Comparison of ENCODE assay signal across 34 cellular contexts in genomic region chr7:103597606-103598005, GRCh38.
"Had no signal": no experiment of that assay in that cellular context is flagged by ENCODE, and none has a peak within 500 bp of the region (broad histone marks: within the 10 kb centered on the region; RNA-seq: fewer than 3 reads in every experiment).

No MANE protein-coding gene starts in this region.

- DNase-seq: activated B cell treated with CpG ODN at 0.5 μM for 24 hours; activated CD4-positive, alpha-beta T cell treated with anti-CD3 and anti-CD28 coated beads for 48 hours; activated CD4-positive, alpha-beta T cell treated with anti-CD3 and anti-CD28 coated beads, Interleukin-2, amount 50 U/mL, for 1 hour; activated CD4-positive, alpha-beta T cell treated with anti-CD3 and anti-CD28 coated beads, Interleukin-2, amount 50 U/mL, for 48 hours; activated CD8-positive, alpha-beta memory T cell treated with anti-CD3 and anti-CD28 coated beads for 24 hours; activated CD8-positive, alpha-beta T cell treated with anti-CD3 and anti-CD28 coated beads for 36 hours; activated effector memory CD4-positive, alpha-beta T cell treated with Interleukin-2 at 50 U/mL for 16 hours; activated gamma-delta T cell treated with Interleukin-2 at 50 U/mL for 16 hours; activated naive CD4-positive, alpha-beta T cell treated with anti-CD3 and anti-CD28 coated beads, Interleukin-2, amount 50 U/mL, for 16 hours; activated naive CD4-positive, alpha-beta T cell treated with Interleukin-2 at 50 U/mL for 16 hours; activated T-cell treated with anti-CD3 and anti-CD28 coated beads, Interleukin-2, amount 50 U/mL, for 4 hours; amniotic stem cell; anterior cingulate cortex; brain microvascular endothelial cell; effector CD4-positive, alpha-beta T cell; effector memory CD8-positive, alpha-beta T cell; foreskin fibroblast; head of caudate nucleus; T-helper 1 cell; T-helper 17 cell; T1000; WERI-Rb-1 had no signal

- H3K27me3 ChIP-seq: brain microvascular endothelial cell had no signal

- H3K4me3 ChIP-seq: coronary artery had no signal

- H3K36me3 ChIP-seq: brain microvascular endothelial cell, WERI-Rb-1 had no signal

- H3K36me3 Mint-ChIP-seq: activated naive CD8-positive, alpha-beta T cell had no signal

- H3K27ac Mint-ChIP-seq: activated B cell treated with CpG ODN at 0.5 μM for 24 hours; activated CD8-positive, alpha-beta T cell treated with anti-CD3 and anti-CD28 coated beads for 36 hours; activated naive CD8-positive, alpha-beta T cell; activated T-helper 17 cell treated with anti-CD3 and anti-CD28 coated beads, Interleukin-2, amount 50 U/mL, for 72 hours; dendritic cell treated with granulocyte-macrophage colony-stimulating factor and Interleukin-4, amounts not matched to agents 40 ng/mL and 50 ng/mL, for 4 days; effector memory CD8-positive, alpha-beta T cell; T-helper 17 cell; T-helper 2 cell treated with Interferon-gamma antibody and Interleukin-4, amounts not matched to agents 5 μg/mL and 100 μg/mL, for 36 hours had no signal

- H3K27me3 Mint-ChIP-seq: activated B cell treated with CpG ODN at 0.5 μM for 24 hours had no signal

- ATAC-seq: activated CD4-positive, CD25-positive, alpha-beta regulatory T cell treated with anti-CD3 and anti-CD28 coated beads, Interleukin-2, amount 50 U/mL, for 24 hours; activated CD8-positive, alpha-beta T cell treated with anti-CD3 and anti-CD28 coated beads for 36 hours; activated T-cell treated with anti-CD3 and anti-CD28 coated beads, Interleukin-2, amount 50 U/mL, for 4 hours; activated T-helper 17 cell treated with anti-CD3 and anti-CD28 coated beads, Interleukin-2, amount 50 U/mL, for 72 hours; effector memory CD8-positive, alpha-beta T cell; esophagus mucosa; T-helper 17 cell had no signal

- FAIRE-seq: astrocyte, bronchial epithelial cell, endometrium, frontal cortex had no signal

- H3K4me1 Mint-ChIP-seq: activated B cell treated with CpG ODN at 0.5 μM for 24 hours; activated T-helper 17 cell treated with anti-CD3 and anti-CD28 coated beads, Interleukin-2, amount 50 U/mL, for 72 hours; central memory CD8-positive, alpha-beta T cell; T-helper 17 cell had no signal

- H3K4me3 Mint-ChIP-seq: activated B cell treated with CpG ODN at 0.5 μM for 24 hours; activated CD8-positive, alpha-beta T cell treated with anti-CD3 and anti-CD28 coated beads for 36 hours; activated naive CD8-positive, alpha-beta T cell; activated T-cell treated with anti-CD3 and anti-CD28 coated beads, Interleukin-2, amount 50 U/mL, for 4 hours; activated T-helper 17 cell treated with anti-CD3 and anti-CD28 coated beads, Interleukin-2, amount 50 U/mL, for 72 hours; central memory CD8-positive, alpha-beta T cell; dendritic cell treated with granulocyte-macrophage colony-stimulating factor and Interleukin-4, amounts not matched to agents 40 ng/mL and 50 ng/mL, for 4 days; effector memory CD8-positive, alpha-beta T cell; T-helper 17 cell; T-helper 2 cell treated with Interferon-gamma antibody and Interleukin-4, amounts not matched to agents 5 μg/mL and 100 μg/mL, for 36 hours had no signal

- H3K9me3 Mint-ChIP-seq: activated B cell treated with CpG ODN at 0.5 μM for 24 hours; activated CD8-positive, alpha-beta T cell treated with anti-CD3 and anti-CD28 coated beads for 36 hours; activated T-cell treated with anti-CD3 and anti-CD28 coated beads, Interleukin-2, amount 50 U/mL, for 4 hours; activated T-helper 17 cell treated with anti-CD3 and anti-CD28 coated beads, Interleukin-2, amount 50 U/mL, for 72 hours; central memory CD8-positive, alpha-beta T cell; dendritic cell treated with granulocyte-macrophage colony-stimulating factor and Interleukin-4, amounts not matched to agents 40 ng/mL and 50 ng/mL, for 4 days; effector memory CD8-positive, alpha-beta T cell; T-helper 2 cell treated with Interferon-gamma antibody and Interleukin-4, amounts not matched to agents 5 μg/mL and 100 μg/mL, for 36 hours had no signal

- H3K27ac ChIP-seq: brain microvascular endothelial cell, coronary artery, WERI-Rb-1 had no signal
